16 cellular contexts compared by ENCODE assay signal in the genomic region with DNA sequence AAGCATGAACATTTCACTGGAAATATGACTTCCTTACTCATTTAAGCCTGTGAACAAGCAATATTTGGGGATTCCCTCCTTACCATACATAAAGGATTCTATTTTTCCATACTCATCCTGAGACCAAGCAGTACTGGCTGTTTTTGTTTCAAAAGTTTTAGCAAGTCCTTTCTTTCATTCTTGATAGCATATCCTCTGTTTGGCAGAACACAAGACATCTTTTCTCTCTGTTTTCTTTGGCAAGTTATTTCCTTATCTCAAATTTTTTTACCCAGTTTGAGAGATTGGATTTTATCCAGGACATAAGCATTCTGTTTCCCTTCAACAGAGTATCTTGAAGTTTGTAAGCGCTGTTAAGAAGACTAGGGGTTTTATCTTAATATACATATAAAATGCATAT. TPM values are rescaled to one million over a fixed set of nuclear protein-coding genes. Genes with fewer than 3 reads are reported as not detected.
DNase-seq lines count a peak whose midpoint lies in the region; ATAC-seq, FAIRE-seq and TF ChIP-seq lines count a peak whose summit lies in the region.
"Had no signal": no experiment of that assay in that cellular context is flagged by ENCODE, and none has a peak within 500 bp of the region (broad histone marks: within the 10 kb centered on the region; RNA-seq: fewer than 3 reads in every experiment).

No MANE protein-coding gene starts in this region.

- 88% methylated on average over 1 of the region's 1 CpG; no CpG with 5 or more reads in 1 of the 2 experiments for WGBS in H1 (ENCODE audit: extremely low coverage in 1 of 2, insufficient coverage in 1 of 2, insufficient read length in 1 of 2, insufficient replicate concordance in 2 of 2, low coverage in 1 of 2, low lambda C conversion rate in 2 of 2, missing lambda C conversion rate in 1 of 2), 2 experiments

- TF ChIP-seq EP300 in H1 (IDR thresholded peaks at IDR 0.05; ENCODE audit: borderline replicate concordance in 1 of 2, low read depth in 2 of 2, low read length in 2 of 2) = no peak

- H2BK20ac ChIP-seq in H1 (ENCODE audit: low read length) = no peak overlapping the region

- no peaks in the 10 kb centered on the region for H3K27me3 Mint-ChIP-seq in T-cell
- H3K27me3 Mint-ChIP-seq in neural crest cell (ENCODE audit: low read depth) = no peaks in the 10 kb centered on the region
- H3K27me3 Mint-ChIP-seq: stimulated activated naive CD8-positive, alpha-beta T cell treated with anti-CD3 and anti-CD28 coated beads, Interleukin-15, Interleukin-2, amounts not matched to agents 100 ng/mL and 50 ng/mL, for 24 hours had no signal

- no peak overlapping the region for H3K4me3 Mint-ChIP-seq in T-cell
- peak overlapping the region; percentile 61 for H3K4me3 Mint-ChIP-seq in neural crest cell
- H3K4me3 Mint-ChIP-seq: stimulated activated naive CD8-positive, alpha-beta T cell treated with anti-CD3 and anti-CD28 coated beads, Interleukin-15, Interleukin-2, amounts not matched to agents 100 ng/mL and 50 ng/mL, for 24 hours had no signal

- no peaks in the 10 kb centered on the region for H3K9me3 ChIP-seq in H1 (ENCODE audit: insufficient read depth in 2 of 2, low read depth in 1 of 2, low read length in 1 of 2)

- H3K4me3 ChIP-seq in H1 (ENCODE audit: extremely low read depth in 1 of 4, insufficient read depth in 2 of 4, low read depth in 3 of 4, low read length in 4 of 4) = peak overlapping the region in 1 of 4 experiments; percentile 98; a peak in 1 of 8 replicates

- no peak overlapping the region for H3K56ac ChIP-seq in H1 (replicated peaks; ENCODE audit: insufficient read length, low read depth, low read length)

- H3K9ac ChIP-seq in H1 (replicated peaks in 1 of 4; ENCODE audit: extremely low read depth in 1 of 4, low read depth in 3 of 4, low read length in 3 of 4) = no peak overlapping the region

- TF ChIP-seq POLR2A in H1 (IDR thresholded peaks at IDR 0.05; ENCODE audit: control extremely low read depth in 1 of 2, low read depth in 2 of 2, low read length in 2 of 2) = no peak

- H3K27ac Mint-ChIP-seq in T-cell (peak overlapping the region; percentile 66 to 75), neural crest cell (ENCODE audit: unreplicated experiment) (no peak overlapping the region)
- H3K27ac Mint-ChIP-seq: stimulated activated naive CD8-positive, alpha-beta T cell treated with anti-CD3 and anti-CD28 coated beads, Interleukin-15, Interleukin-2, amounts not matched to agents 100 ng/mL and 50 ng/mL, for 24 hours had no signal

- no peaks in the 10 kb centered on the region for H3K27me3 ChIP-seq in H1 (replicated peaks in 1 of 4; ENCODE audit: control insufficient read depth in 3 of 4, extremely low read depth in 1 of 4, insufficient read depth in 3 of 4, low read length in 3 of 4)

- no peak for TF ChIP-seq RAD21 in H1 (IDR thresholded peaks at IDR 0.05 in 1 of 2, conservative IDR thresholded peaks at IDR 0.05 in 1 of 2; ENCODE audit: low read depth in 2 of 2, low read length in 2 of 2)

- CTCF ChIA-PET in T-cell (lab: Charles Lee) (interaction anchor here in 1 of 2 donors (0.6 kb wide), 1 partner anchor 217 kb away, joined by 5 read pairs; no protein-coding TSS in a partner anchor), H1 (lab: Charles Lee; ENCODE audit: partially characterized antibody) (no interaction called here)

- no peak overlapping the region for H4K8ac ChIP-seq in H1 (ENCODE audit: extremely low read depth, insufficient read depth, low read length)

- no peak overlapping the region for H3K23ac ChIP-seq in H1 (ENCODE audit: insufficient read length)

- no peak overlapping the region for H2BK120ac ChIP-seq in H1 (replicated peaks; ENCODE audit: low read depth, low read length)

- no peak for TF ChIP-seq CTCF in H1 (IDR thresholded peaks at IDR 0.05; ENCODE audit: control extremely low read depth in 1 of 3, insufficient read depth in 1 of 3, low read depth in 1 of 3, low read length in 3 of 3)
- TF ChIP-seq CTCF in neural crest cell (conservative IDR thresholded peaks at IDR 0.05) = no peak

- no peaks in the 10 kb centered on the region; the same call in 1 of the 2 replicates for H3K79me1 ChIP-seq in H1 (ENCODE audit: low read depth, low read length)

- H3K36me3 Mint-ChIP-seq in T-cell (peaks cover 3% of the 10 kb centered on the region), neural crest cell (ENCODE audit: low read depth) (no peaks in the 10 kb centered on the region)
- H3K36me3 Mint-ChIP-seq: CD4-positive, CD25-positive, alpha-beta regulatory T cell had no signal

- H3K9me3 Mint-ChIP-seq in T-cell (no peaks in the 10 kb centered on the region), neural crest cell (no peaks in the 10 kb centered on the region)
- H3K9me3 Mint-ChIP-seq: CD4-positive, CD25-positive, alpha-beta regulatory T cell; stimulated activated naive CD8-positive, alpha-beta T cell treated with anti-CD3 and anti-CD28 coated beads, Interleukin-15, Interleukin-2, amounts not matched to agents 100 ng/mL and 50 ng/mL, for 24 hours had no signal

- H3K4me2 ChIP-seq in H1 (ENCODE audit: insufficient read depth in 1 of 2, low read depth in 2 of 2, low read length in 2 of 2) = peak overlapping the region in 1 of 2 experiments; percentile 21; a peak in 2 of 4 replicates

- DNase-seq in DMS 273 (lab: John Stamatoyannopoulos, UW; ENCODE audit: unreplicated experiment) = peak; percentile 29
- DNase-seq in DMS 273 treated with DMSO at 0.1 percent for 48 hours (lab: John Stamatoyannopoulos, UW) = no peak
- DNase-seq in T-cell = no peak
- DNase-seq in H1 (ENCODE audit: low read depth in 1 of 2, low spot score in 2 of 2) = no peak
- no peak for DNase-seq in neural crest cell (ENCODE audit: low read depth, low spot score)
- no peak for DNase-seq in ACHN
- DNase-seq: activated CD4-positive, alpha-beta T cell treated with anti-CD3 and anti-CD28 coated beads, Interleukin-2, amount 50 U/mL, for 1 hour; activated effector memory CD4-positive, alpha-beta T cell treated with Interleukin-2 at 50 U/mL for 16 hours; CD4-positive, CD25-positive, alpha-beta regulatory T cell; KBM-7; nucleus accumbens; T-helper 2 cell had no signal

- H3K4me1 Mint-ChIP-seq in T-cell = peaks cover 43 to 56% (median 43%) of the 10 kb centered on the region in 3 donors
- H3K4me1 Mint-ChIP-seq in neural crest cell = peaks cover 40% of the 10 kb centered on the region

- no peak overlapping the region for H2BK15ac ChIP-seq in H1 (ENCODE audit: low read length)

- H2BK5ac ChIP-seq in H1 (ENCODE audit: low read depth, low read length) = no peak overlapping the region

- no peak overlapping the region for H3K18ac ChIP-seq in H1 (ENCODE audit: extremely low read depth, low read length)

- no peak overlapping the region for H4K91ac ChIP-seq in H1 (replicated peaks; ENCODE audit: insufficient read length, low read length)

- H4K20me1 ChIP-seq in H1 (replicated peaks in 1 of 2; ENCODE audit: control insufficient read depth in 1 of 2, insufficient read depth in 2 of 2, low read length in 2 of 2) = peaks cover 0 to 3% of the 10 kb centered on the region in 2 experiments

- H3K27ac ChIP-seq in H1 (ENCODE audit: low read depth, low read length) = no peak overlapping the region
- H3K27ac ChIP-seq: 22Rv1 had no signal

- H2BK12ac ChIP-seq in H1 (ENCODE audit: low read depth, low read length) = no peak overlapping the region

- no peak overlapping the region for H2AFZ ChIP-seq in H1 (ENCODE audit: low read length)

- no peak for FAIRE-seq in H1 (lab: Jason Lieb, UNC)

- H3K14ac ChIP-seq in H1 (ENCODE audit: insufficient read length) = no peak overlapping the region

- peaks cover 14 to 39% of the 10 kb centered on the region in 2 experiments; a peak in 3 of 4 replicates for H3K79me2 ChIP-seq in H1 (ENCODE audit: control insufficient read depth in 1 of 2, insufficient read depth in 2 of 2, low read length in 2 of 2)

- ATAC-seq in T-cell (replicated peaks in 1 of 4) = no peak
- no peak for ATAC-seq in HG03457 (IDR thresholded peaks at IDR 0.05; ENCODE audit: unreplicated experiment)
- ATAC-seq in GM21717 (IDR thresholded peaks at IDR 0.05; ENCODE audit: unreplicated experiment) = no peak

- POLR2A ChIA-PET in T-cell (lab: Charles Lee) (interaction anchor here in 1 of 2 donors (0.6 to 0.8 kb wide), 2 partner anchors 35 to 43 kb away, joined by 4 read pairs; no protein-coding TSS in a partner anchor), H1 (lab: Charles Lee; ENCODE audit: partially characterized antibody) (no interaction called here)

- H3K23me2 ChIP-seq in H1 (ENCODE audit: low read depth, low read length) = peaks cover 9% of the 10 kb centered on the region

- no peaks in the 10 kb centered on the region for H3K36me3 ChIP-seq in H1 (ENCODE audit: control insufficient read depth in 2 of 4, insufficient read depth in 4 of 4, low read length in 3 of 4)

- no peak overlapping the region for H3K4ac ChIP-seq in H1 (replicated peaks; ENCODE audit: insufficient read length, low read depth, low read length)

- H3K4me1 ChIP-seq in H1 (replicated peaks in 1 of 4; ENCODE audit: control insufficient read depth in 3 of 4, insufficient read depth in 4 of 4, low read length in 3 of 4) = peaks cover 0 to 13% (median 3%) of the 10 kb centered on the region in 4 experiments; a peak in 4 of 7 replicates

- no peak overlapping the region for H2AK5ac ChIP-seq in H1 (ENCODE audit: low read depth, low read length)

- peak overlapping the region; percentile 63 for H4K5ac ChIP-seq in H1 (ENCODE audit: insufficient read length, low read depth, low read length)

- in situ Hi-C loops in ACHN (cut with HindIII; ENCODE audit: low pct_ligation_motif_present, low pct_unique_long_range_greater_than_20kb, low sequenced_read_pairs) = no loop called here

TF ChIP-seq in H1, 55 proteins besides CTCF, POLR2A, EP300 and RAD21 (continues in another document):
- TF ChIP-seq TBP (IDR thresholded peaks at IDR 0.05; ENCODE audit: low read depth, low read length) (no peak), KDM4A (IDR thresholded peaks at IDR 0.05; ENCODE audit: low read depth, low read length, severe bottlenecking) (no peak), SP4 (IDR thresholded peaks at IDR 0.05; ENCODE audit: low read length) (no peak), TCF12 (IDR thresholded peaks at IDR 0.05; ENCODE audit: low read depth, low read length) (no peak), HDAC6 (IDR thresholded peaks at IDR 0.05; ENCODE audit: low read depth, low read length) (no peak), SIX5 (IDR thresholded peaks at IDR 0.05; ENCODE audit: low read depth, low read length) (no peak), BACH1 (IDR thresholded peaks at IDR 0.05; ENCODE audit: low read length) (no peak)

RNA-seq across cellular contexts. Expression of gene WASL, which starts 3.0 kb away (rescaled TPM):
- total RNA-seq in T-cell (10 to 100 TPM in 2 of 5 donors, 1 to 10 TPM in 3; 9.1 to 12.2 (median 9.8) TPM), neural crest cell (30.4 and 32.5 TPM in 2 replicates)
- 37.1 and 38.9 TPM in 2 replicates for total RNA-seq in H1 (2021; fragmentation: NEBNext Ultra II Directional; extraction: Animal tissue kit (Norgen Biotek cat#: 25700))
- polyA plus RNA-seq in H1 (2011; rRNA removed) = 6.0 and 7.7 TPM in 2 replicates
- 8.4 TPM for polyA plus RNA-seq in H1 (2011; cell fraction: cytosol; rRNA removed)
- 6.8 TPM for polyA plus RNA-seq in H1 (2011; cell fraction: nucleus; rRNA removed)
- 12.0 to 20.5 TPM (median 14.1 TPM) in 4 replicates for polyA plus RNA-seq in H1 (2012, experiment 1 of 2)
- 3.2 TPM for polyA plus RNA-seq in H1 (2012, experiment 2 of 2)
- 22.5 TPM for polyA plus RNA-seq in H1 (2013, experiment 1 of 2)
- polyA plus RNA-seq in H1 (2013, experiment 2 of 2) = 23.7 TPM
- 6.2 and 6.9 TPM in 2 replicates for polyA minus RNA-seq in H1 (2011; rRNA and poly(A)+ RNA removed)
- polyA minus RNA-seq in H1 (2011; cell fraction: cytosol; rRNA and poly(A)+ RNA removed) = 10.1 TPM
- 32.8 TPM for polyA minus RNA-seq in H1 (2011; cell fraction: nucleus; rRNA and poly(A)+ RNA removed)
